ENCODE assay signal across 8 cellular contexts in the genomic region with DNA sequence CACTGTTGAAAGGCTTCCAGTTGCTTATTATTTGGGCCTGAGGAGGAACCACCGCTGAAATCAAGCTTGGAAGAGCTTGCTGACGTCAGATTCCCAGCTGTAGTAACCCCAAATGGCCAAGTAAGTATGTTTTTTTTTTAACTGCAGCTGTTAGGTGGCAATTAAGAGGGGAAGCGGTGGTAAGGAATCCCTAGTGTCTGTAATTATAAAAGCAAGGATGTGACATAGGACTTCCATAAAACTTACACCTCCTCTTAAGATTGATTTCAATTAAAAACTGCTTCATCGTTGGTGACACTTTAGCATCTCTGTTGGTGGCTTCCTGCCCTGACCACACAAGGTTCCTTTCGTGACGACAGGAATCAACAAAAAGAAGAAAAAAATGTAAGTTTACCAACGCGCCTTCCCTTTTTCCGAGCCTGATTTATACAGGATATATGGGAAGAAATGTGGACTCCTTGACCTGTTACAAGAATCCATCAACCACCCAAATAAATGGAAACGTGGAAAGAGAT. TPM values are rescaled to one million over a fixed set of nuclear protein-coding genes. Genes with fewer than 3 reads are reported as not detected.
DNase-seq lines count a peak whose midpoint lies in the region; ATAC-seq and TF ChIP-seq lines count a peak whose summit lies in the region.

No MANE protein-coding gene starts in this region.

- H3K36me3 ChIP-seq in SK-N-SH (replicated peaks in 1 of 2; ENCODE audit: control insufficient read depth in 1 of 2, insufficient read depth in 2 of 2, low read length in 1 of 2) (no peaks in the 10 kb centered on the region), PC-9 (ENCODE audit: low read depth) (no peaks in the 10 kb centered on the region), brain microvascular endothelial cell (replicated peaks) (peaks cover 2% of the 10 kb centered on the region), left lung (no peaks in the 10 kb centered on the region)

- TSS peak; percentile 35 for BruUV-seq in PC-9 (replicated peaks; lab: Mats Ljungman, UMichigan)

- no peak for TF ChIP-seq RAD21 in SK-N-SH (IDR thresholded peaks at IDR 0.05; ENCODE audit: low read length)

- peak overlapping the region; percentile 95 to 97 for H3K27ac Mint-ChIP-seq in stimulated activated naive CD8-positive, alpha-beta T cell treated with anti-CD3 and anti-CD28 coated beads, Interleukin-15, amount 100 ng/mL, for 72 hours

- H2AFZ ChIP-seq in SK-N-SH (ENCODE audit: low read depth) (peak overlapping the region; percentile 86), PC-9 (peak overlapping the region; percentile 80)

- H3K9ac ChIP-seq in SK-N-SH, result peak overlapping the region; percentile 93

- H3K9me3 ChIP-seq in SK-N-SH (no peaks in the 10 kb centered on the region), PC-9 (ENCODE audit: insufficient read depth, low read depth) (no peaks in the 10 kb centered on the region), left lung (no peaks in the 10 kb centered on the region)

- H3K9me2 ChIP-seq in SK-N-SH, result no peaks in the 10 kb centered on the region
- no peaks in the 10 kb centered on the region for H3K9me2 ChIP-seq in PC-9 (ENCODE audit: insufficient read depth)

- H3K4me1 Mint-ChIP-seq in stimulated activated naive CD8-positive, alpha-beta T cell treated with anti-CD3 and anti-CD28 coated beads, Interleukin-15, amount 100 ng/mL, for 72 hours, result peaks cover 33% of the 10 kb centered on the region

- H3K27ac ChIP-seq in SK-N-SH (ENCODE audit: low read depth in 2 of 2, low read length in 1 of 2) (peak overlapping the region in 1 of 2 experiments; percentile 76; a peak in 3 of 4 replicates), PC-9 (no peak overlapping the region), brain microvascular endothelial cell (peak overlapping the region; percentile 91), left lung (peak overlapping the region; percentile 97)

- H3K79me2 ChIP-seq in SK-N-SH (ENCODE audit: insufficient read depth) (peaks cover 40% of the 10 kb centered on the region), PC-9 (ENCODE audit: low read depth) (no peaks in the 10 kb centered on the region)

- POLR2A ChIA-PET in SK-N-SH (lab: Yijun Ruan, JAX), result no interaction called here
- POLR2A ChIA-PET in PC-9 (lab: Charles Lee; ENCODE audit: unreplicated experiment), result no interaction called here

- H3K4me2 ChIP-seq in SK-N-SH, result peak overlapping the region; percentile 76
- peak overlapping the region; percentile 89 for H3K4me2 ChIP-seq in PC-9

- H3K4me3 ChIP-seq in SK-N-SH (ENCODE audit: low read depth in 2 of 2, low read length in 1 of 2) (peak overlapping the region; percentile 64 to 91), PC-9 (peak overlapping the region; percentile 77), brain microvascular endothelial cell (ENCODE audit: low read depth, low read length) (peak overlapping the region; percentile 85), left lung (peak overlapping the region; percentile 71 to 91)

- 0 out of 2 replicates have a peak, but pooled peaks cover 3% of the 10 kb centered on the region for H4K20me1 ChIP-seq in SK-N-SH (ENCODE audit: insufficient read depth)
- no peaks in the 10 kb centered on the region for H4K20me1 ChIP-seq in PC-9 (ENCODE audit: insufficient read depth)

- H3K4me1 ChIP-seq in SK-N-SH (ENCODE audit: control insufficient read depth in 1 of 2, insufficient read depth in 2 of 2, low read depth in 1 of 2, low read length in 1 of 2) (peaks cover 3 to 16% of the 10 kb centered on the region in 2 experiments; a peak in 3 of 4 replicates), PC-9 (replicated peaks; ENCODE audit: insufficient read depth) (peaks cover 12% of the 10 kb centered on the region; the same call in 1 of the 2 replicates), left lung (peaks cover 14 to 49% of the 10 kb centered on the region in 2 donors)

- WGBS in SK-N-SH (ENCODE audit: low lambda C conversion rate), result 28% methylated on average over 10 of the region's 10 CpGs

- H3K4me3 Mint-ChIP-seq in stimulated activated naive CD8-positive, alpha-beta T cell treated with anti-CD3 and anti-CD28 coated beads, Interleukin-15, amount 100 ng/mL, for 72 hours, result peak overlapping the region; percentile 86 to 95

- H3K27me3 ChIP-seq in SK-N-SH (ENCODE audit: insufficient read depth) (no peaks in the 10 kb centered on the region), PC-9 (ENCODE audit: insufficient read depth, low read depth) (no peaks in the 10 kb centered on the region), brain microvascular endothelial cell (replicated peaks) (no peaks in the 10 kb centered on the region), left lung (no peaks in the 10 kb centered on the region)

- CTCF ChIA-PET in SK-N-SH (lab: Yijun Ruan, JAX), result no interaction called here
- CTCF ChIA-PET in PC-9 (lab: Charles Lee), result no interaction called here

- no peaks in the 10 kb centered on the region for H3F3A ChIP-seq in SK-N-SH (replicated peaks; ENCODE audit: insufficient read depth)
- H3F3A ChIP-seq in PC-9 (ENCODE audit: insufficient read depth, low read depth), result peaks cover 8% of the 10 kb centered on the region; the same call in 1 of the 2 replicates

- intact Hi-C loops in PC-9 (cut with micrococcal nuclease; ENCODE audit: unreplicated experiment) (loop anchor here (2.0 to 5.0 kb wide), 2 partner anchors 83 to 118 kb away; no protein-coding TSS in a partner anchor), left lung (cut with DNase I) (no loop called here)

- no peak for TF ChIP-seq EP300 in SK-N-SH (IDR thresholded peaks at IDR 0.05; ENCODE audit: borderline replicate concordance in 1 of 2, low read depth in 1 of 2, low read length in 1 of 2)

- no peaks in the 10 kb centered on the region for H3K9me3 Mint-ChIP-seq in stimulated activated naive CD8-positive, alpha-beta T cell treated with anti-CD3 and anti-CD28 coated beads, Interleukin-15, amount 100 ng/mL, for 72 hours

- ATAC-seq in SK-N-SH treated with all-trans-retinoic acid at 6 μM for 48 hours (no peak), left lung (no peak), esophagus mucosa (no peak)
- no peak for ATAC-seq in stimulated activated naive CD8-positive, alpha-beta T cell treated with anti-CD3 and anti-CD28 coated beads, Interleukin-15, amount 100 ng/mL, for 72 hours

- TF ChIP-seq CTCF in SK-N-SH (IDR thresholded peaks at IDR 0.05), result no peak
- TF ChIP-seq CTCF in PC-9 (conservative IDR thresholded peaks at IDR 0.05), result no peak
- no peak for TF ChIP-seq CTCF in brain microvascular endothelial cell (IDR thresholded peaks at IDR 0.05; ENCODE audit: low read depth, low read length, missing control alignments)
- no peak for TF ChIP-seq CTCF in left lung (IDR thresholded peaks at IDR 0.05)

- in situ Hi-C loops in brain microvascular endothelial cell (cut with HindIII; ENCODE audit: low pct_ligation_motif_present, low sequenced_read_pairs), result no loop called here

- no peaks in the 10 kb centered on the region for H3K27me3 Mint-ChIP-seq in stimulated activated naive CD8-positive, alpha-beta T cell treated with anti-CD3 and anti-CD28 coated beads, Interleukin-15, amount 100 ng/mL, for 72 hours

- DNase-seq in SK-N-SH, result no peak
- no peak for DNase-seq in PC-9
- DNase-seq in brain microvascular endothelial cell, result no peak
- DNase-seq in left lung, result no peak
- peak in 1 of 2 donors; percentile 47 for DNase-seq in stimulated activated naive CD8-positive, alpha-beta T cell treated with anti-CD3 and anti-CD28 coated beads, Interleukin-15, amount 100 ng/mL, for 72 hours
- no peak for DNase-seq in NK-92 treated with Interleukin-12 subunit alpha and Interleukin-12 subunit beta, amount 100 ng/mL, for 24 hours (lab: John Stamatoyannopoulos, UW)

TF ChIP-seq in SK-N-SH, 30 proteins besides CTCF, POLR2A, EP300 and RAD21 (continues in another document):
- TF ChIP-seq, protein P1, sequence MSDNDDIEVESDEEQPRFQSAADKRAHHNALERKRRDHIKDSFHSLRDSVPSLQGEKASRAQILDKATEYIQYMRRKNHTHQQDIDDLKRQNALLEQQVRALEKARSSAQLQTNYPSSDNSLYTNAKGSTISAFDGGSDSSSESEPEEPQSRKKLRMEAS (IDR thresholded peaks at IDR 0.05; ENCODE audit: low read depth), result no peak

TF ChIP-seq in SK-N-SH treated with all-trans-retinoic acid at 6 μM for 48 hours, 23 proteins besides CTCF, POLR2A, EP300 and RAD21 (continues in another document):
- TF ChIP-seq BACH2 (CRISPR knock-in tag; IDR thresholded peaks at IDR 0.05; ENCODE audit: borderline replicate concordance) (no peak), ZNF8 (CRISPR knock-in tag; IDR thresholded peaks at IDR 0.05) (no peak), OSR1 (CRISPR knock-in tag; IDR thresholded peaks at IDR 0.05) (no peak), RARB (CRISPR knock-in tag; IDR thresholded peaks at IDR 0.05) (no peak), SNAI2 (CRISPR knock-in tag; IDR thresholded peaks at IDR 0.05) (no peak), ZFP30 (CRISPR knock-in tag; IDR thresholded peaks at IDR 0.05) (no peak), PPARA (CRISPR knock-in tag; IDR thresholded peaks at IDR 0.05; ENCODE audit: borderline replicate concordance) (no peak), ZFP3 (CRISPR knock-in tag; IDR thresholded peaks at IDR 0.05) (no peak), ZC3H10 (CRISPR knock-in tag; IDR thresholded peaks at IDR 0.05) (no peak)
- TF ChIP-seq, protein P2, sequence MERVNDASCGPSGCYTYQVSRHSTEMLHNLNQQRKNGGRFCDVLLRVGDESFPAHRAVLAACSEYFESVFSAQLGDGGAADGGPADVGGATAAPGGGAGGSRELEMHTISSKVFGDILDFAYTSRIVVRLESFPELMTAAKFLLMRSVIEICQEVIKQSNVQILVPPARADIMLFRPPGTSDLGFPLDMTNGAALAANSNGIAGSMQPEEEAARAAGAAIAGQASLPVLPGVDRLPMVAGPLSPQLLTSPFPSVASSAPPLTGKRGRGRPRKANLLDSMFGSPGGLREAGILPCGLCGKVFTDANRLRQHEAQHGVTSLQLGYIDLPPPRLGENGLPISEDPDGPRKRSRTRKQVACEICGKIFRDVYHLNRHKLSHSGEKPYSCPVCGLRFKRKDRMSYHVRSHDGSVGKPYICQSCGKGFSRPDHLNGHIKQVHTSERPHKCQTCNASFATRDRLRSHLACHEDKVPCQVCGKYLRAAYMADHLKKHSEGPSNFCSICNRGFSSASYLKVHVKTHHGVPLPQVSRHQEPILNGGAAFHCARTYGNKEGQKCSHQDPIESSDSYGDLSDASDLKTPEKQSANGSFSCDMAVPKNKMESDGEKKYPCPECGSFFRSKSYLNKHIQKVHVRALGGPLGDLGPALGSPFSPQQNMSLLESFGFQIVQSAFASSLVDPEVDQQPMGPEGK (CRISPR knock-in tag; IDR thresholded peaks at IDR 0.05; ENCODE audit: borderline replicate concordance), result no peak

RNA-seq across cellular contexts. Expression of a gene that starts 0.9 kb away (rescaled TPM):
- polyA plus RNA-seq in SK-N-SH (2012; rRNA removed), result 4.0 and 4.5 TPM in 2 replicates
- 4.4 and 4.5 TPM in 2 replicates for polyA plus RNA-seq in SK-N-SH (2012; cell fraction: cytosol; rRNA removed)
- 3.9 and 4.9 TPM in 2 replicates for polyA plus RNA-seq in SK-N-SH (2012; cell fraction: nucleus; rRNA removed)
- 11.9 and 18.5 TPM in 2 replicates for total RNA-seq in PC-9 (2021)
- 10 to 100 TPM; 31.0 to 35.6 TPM for total RNA-seq in left lung
- 18.7 TPM for total RNA-seq in esophagus mucosa
